ENCODE assay signal across 20 cellular contexts in the genomic region with DNA sequence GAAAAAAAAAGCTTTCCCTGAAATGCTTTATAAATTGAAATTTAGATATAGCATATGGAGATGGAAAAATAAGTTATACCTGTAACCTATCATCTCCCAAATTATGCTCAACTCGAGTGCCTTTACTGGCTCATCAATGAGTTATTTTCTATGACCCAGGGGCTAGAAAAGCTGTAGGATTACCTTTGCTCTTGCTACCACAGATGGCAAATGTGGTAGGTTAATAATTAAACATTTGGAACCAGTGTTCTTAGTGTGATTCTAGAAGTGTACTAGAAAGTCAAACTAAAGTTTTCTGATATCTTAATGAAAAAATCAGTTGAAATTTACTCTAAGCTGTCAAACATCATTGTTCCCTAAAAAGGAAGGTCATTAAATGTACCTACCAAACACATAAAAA. TPM values are rescaled to one million over a fixed set of nuclear protein-coding genes. Genes with fewer than 3 reads are reported as not detected.
"Had no signal": no experiment of that assay in that cellular context is flagged by ENCODE, and none has a peak within 500 bp of the region (broad histone marks: within the 10 kb centered on the region; RNA-seq: fewer than 3 reads in every experiment).

No MANE protein-coding gene starts in this region.

- H3K36me3 ChIP-seq: prostate gland had no signal

- H3K4me3 Mint-ChIP-seq: activated CD4-positive, alpha-beta memory T cell treated with anti-CD3 and anti-CD28 coated beads, Interleukin-2, amount 10 ng/mL, durations not matched to agents 7 days and 5 days; activated CD4-positive, alpha-beta T cell treated with anti-CD3 and anti-CD28 coated beads for 36 hours; activated naive CD8-positive, alpha-beta T cell treated with anti-CD3 and anti-CD28 coated beads, Interleukin-2, amount 10 ng/mL, durations not matched to agents 7 days and 5 days; endodermal cell; naive B cell; T-cell had no signal

- H3K9me3 Mint-ChIP-seq: activated CD4-positive, alpha-beta memory T cell treated with anti-CD3 and anti-CD28 coated beads, Interleukin-2, amount 10 ng/mL, durations not matched to agents 7 days and 5 days; activated naive CD8-positive, alpha-beta T cell treated with anti-CD3 and anti-CD28 coated beads, Interleukin-2, amount 10 ng/mL, durations not matched to agents 7 days and 5 days; endodermal cell; naive B cell; T-cell had no signal

- H3K4me1 ChIP-seq: prostate gland had no signal

- H3K27me3 Mint-ChIP-seq: activated CD4-positive, alpha-beta memory T cell treated with anti-CD3 and anti-CD28 coated beads, Interleukin-2, amount 10 ng/mL, durations not matched to agents 7 days and 5 days; activated CD4-positive, alpha-beta T cell treated with anti-CD3 and anti-CD28 coated beads for 36 hours; activated naive CD8-positive, alpha-beta T cell treated with anti-CD3 and anti-CD28 coated beads, Interleukin-2, amount 10 ng/mL, durations not matched to agents 7 days and 5 days; naive B cell; T-cell had no signal

- H3K27ac ChIP-seq: neutrophil, prostate gland, WERI-Rb-1 had no signal

- H3K4me1 Mint-ChIP-seq: activated CD4-positive, alpha-beta memory T cell treated with anti-CD3 and anti-CD28 coated beads, Interleukin-2, amount 10 ng/mL, durations not matched to agents 7 days and 5 days; activated CD4-positive, alpha-beta T cell treated with anti-CD3 and anti-CD28 coated beads for 36 hours; activated naive CD8-positive, alpha-beta T cell treated with anti-CD3 and anti-CD28 coated beads, Interleukin-2, amount 10 ng/mL, durations not matched to agents 7 days and 5 days; naive B cell; T-cell had no signal

- DNase-seq: activated CD4-positive, alpha-beta memory T cell treated with anti-CD3 and anti-CD28 coated beads, Interleukin-2, amount 10 ng/mL, durations not matched to agents 7 days and 5 days; activated CD4-positive, alpha-beta T cell treated with anti-CD3 and anti-CD28 coated beads for 36 hours; activated gamma-delta T cell treated with Interleukin-2 at 50 U/mL for 16 hours; activated naive CD8-positive, alpha-beta T cell treated with anti-CD3 and anti-CD28 coated beads, Interleukin-2, amount 10 ng/mL, durations not matched to agents 7 days and 5 days; activated T-cell treated with anti-CD3 and anti-CD28 coated beads, Interleukin-2, amount 50 U/mL, for 48 hours; anterior cingulate cortex; endodermal cell; erythroblast; midbrain; naive B cell; stimulated activated naive CD4-positive, alpha-beta T cell treated with Interleukin-2 at 50 U/mL for 16 hours; T-cell; trophoblast cell; WERI-Rb-1 had no signal

- H3K9me3 ChIP-seq: neutrophil, prostate gland had no signal

- H3K27me3 ChIP-seq: neutrophil had no signal

- H3K27ac Mint-ChIP-seq: activated CD4-positive, alpha-beta memory T cell treated with anti-CD3 and anti-CD28 coated beads, Interleukin-2, amount 10 ng/mL, durations not matched to agents 7 days and 5 days; activated CD4-positive, alpha-beta T cell treated with anti-CD3 and anti-CD28 coated beads for 36 hours; activated naive CD8-positive, alpha-beta T cell treated with anti-CD3 and anti-CD28 coated beads, Interleukin-2, amount 10 ng/mL, durations not matched to agents 7 days and 5 days; endodermal cell; naive B cell; T-cell had no signal

- H3K4me3 ChIP-seq: lung, prostate gland had no signal

- ATAC-seq: activated CD4-positive, alpha-beta T cell treated with anti-CD3 and anti-CD28 coated beads for 36 hours; sciatic nerve; T-cell had no signal

RNA-seq across cellular contexts. Expression of a gene that starts 48.1 kb away (rescaled TPM):
- total RNA-seq: activated CD4-positive, alpha-beta memory T cell treated with anti-CD3 and anti-CD28 coated beads, Interleukin-2, amount 10 ng/mL, durations not matched to agents 7 days and 5 days; activated CD4-positive, alpha-beta T cell treated with anti-CD3 and anti-CD28 coated beads for 36 hours; activated naive CD8-positive, alpha-beta T cell treated with anti-CD3 and anti-CD28 coated beads, Interleukin-2, amount 10 ng/mL, durations not matched to agents 7 days and 5 days; dermis microvascular lymphatic vessel endothelial cell; T-cell had no signal

RNA-seq across cellular contexts. Expression of a gene that starts 59.8 kb away (rescaled TPM):
- total RNA-seq: activated CD4-positive, alpha-beta memory T cell treated with anti-CD3 and anti-CD28 coated beads, Interleukin-2, amount 10 ng/mL, durations not matched to agents 7 days and 5 days; activated CD4-positive, alpha-beta T cell treated with anti-CD3 and anti-CD28 coated beads for 36 hours; activated naive CD8-positive, alpha-beta T cell treated with anti-CD3 and anti-CD28 coated beads, Interleukin-2, amount 10 ng/mL, durations not matched to agents 7 days and 5 days; bronchial epithelial cell; prostate gland had no signal
